ENCODE assay signal across 9 cellular contexts in the genomic region with DNA sequence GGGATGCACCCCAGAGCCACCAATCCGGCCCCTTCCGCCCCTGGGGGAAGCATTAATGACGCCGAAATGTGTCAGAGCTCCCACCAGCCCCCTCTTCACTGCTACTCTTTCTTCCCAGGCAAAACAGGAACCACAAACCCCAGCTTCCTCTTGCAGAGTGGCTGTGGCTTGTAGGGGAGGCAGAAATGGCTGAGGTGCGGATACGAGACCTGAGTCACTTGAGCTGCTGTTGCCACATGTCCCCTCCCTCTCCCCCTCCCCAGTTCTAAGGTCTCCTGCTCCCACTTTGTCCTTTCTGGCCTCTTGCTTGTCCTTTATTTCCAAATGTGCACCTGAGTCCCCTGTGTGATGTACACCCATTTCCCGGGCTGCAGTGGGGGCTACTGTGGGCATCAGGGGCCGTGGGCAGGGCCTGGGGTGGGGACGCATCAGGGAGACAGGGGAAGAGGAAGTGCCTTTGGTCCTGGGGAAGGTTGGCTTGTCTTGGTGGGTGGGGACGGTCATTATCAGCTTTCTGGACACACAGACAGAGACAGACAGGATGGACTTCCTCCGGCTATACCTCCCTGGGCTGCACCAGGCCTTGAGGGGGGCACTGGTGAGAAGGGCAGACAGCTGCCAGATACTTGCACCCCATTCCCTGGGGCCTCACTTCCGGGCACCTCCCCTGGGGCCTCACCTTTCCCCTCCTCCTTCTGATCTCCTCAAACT. TPM values are rescaled to one million over a fixed set of nuclear protein-coding genes. Genes with fewer than 3 reads are reported as not detected.
DNase-seq lines count a peak whose midpoint lies in the region; ATAC-seq, FAIRE-seq and TF ChIP-seq lines count a peak whose summit lies in the region.
"Had no signal": no experiment of that assay in that cellular context is flagged by ENCODE, and none has a peak within 500 bp of the region (broad histone marks: within the 10 kb centered on the region; RNA-seq: fewer than 3 reads in every experiment).

A gene with protein sequence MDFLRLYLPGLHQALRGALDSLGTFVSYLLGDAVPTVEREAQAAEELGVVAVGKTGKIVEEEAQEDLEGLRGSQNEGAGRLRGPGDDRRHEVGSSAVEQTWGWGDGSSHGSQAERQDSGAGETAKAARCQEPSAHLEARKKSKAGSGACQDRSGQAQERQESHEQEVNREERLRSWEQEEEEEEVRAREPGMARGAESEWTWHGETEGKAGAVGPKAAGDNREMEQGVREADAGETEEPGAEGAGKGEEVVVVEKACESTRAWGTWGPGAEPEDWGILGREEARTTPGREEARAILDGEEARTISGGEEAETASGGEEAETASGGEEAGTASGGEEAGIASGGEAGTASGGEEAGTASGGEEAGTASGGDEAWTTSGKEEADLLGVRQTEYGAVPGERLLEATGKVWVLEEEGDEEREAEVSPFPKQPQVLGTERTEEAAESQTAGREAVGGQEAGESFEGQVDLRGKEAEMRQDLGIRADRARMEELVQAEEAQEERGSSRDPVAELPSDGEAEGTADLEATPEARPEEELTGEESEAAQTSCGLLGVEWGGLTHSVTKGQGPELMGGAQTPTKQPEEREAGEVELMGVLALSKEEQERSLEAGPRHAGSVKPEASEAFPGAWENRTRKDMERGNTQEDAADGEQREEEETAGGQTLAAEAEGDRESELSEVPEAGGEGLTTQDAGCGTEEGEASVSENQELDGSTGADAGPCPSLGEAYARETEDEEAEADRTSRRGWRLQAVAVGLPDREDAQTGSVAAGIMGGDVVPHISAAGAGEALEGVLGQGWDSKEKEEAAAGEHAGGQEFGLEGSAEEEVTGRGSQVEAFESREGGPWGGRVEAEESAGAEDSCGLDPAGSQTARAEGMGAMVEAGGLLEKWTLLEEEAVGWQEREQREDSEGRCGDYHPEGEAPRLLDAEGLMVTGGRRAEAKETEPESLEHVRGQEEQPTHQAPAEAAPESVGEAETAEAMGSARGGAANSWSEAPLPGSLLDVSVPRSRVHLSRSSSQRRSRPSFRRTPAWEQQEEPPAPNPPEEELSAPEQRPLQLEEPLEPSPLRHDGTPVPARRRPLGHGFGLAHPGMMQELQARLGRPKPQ (plus strand): TSS at position 503 of the 711 bp plus-strand sequence. CDS start 39 bp downstream, at position 542.

- no peaks in the 10 kb centered on the region for H3K27me3 ChIP-seq in lower lobe of right lung (ENCODE audit: low read depth)

- H2AFZ ChIP-seq in OCI-LY7 (ENCODE audit: low read length), result peak within 1 kb of the TSS; percentile 61; the same call in 1 of the 2 replicates

- peak within 1 kb of the TSS; percentile 99 to 100 (median 100) for H3K27ac Mint-ChIP-seq in CD14-positive monocyte

- H3K27ac ChIP-seq in OCI-LY7 (ENCODE audit: low read depth, low read length, poor library complexity, severe bottlenecking) (peak within 1 kb of the TSS; percentile 74), lower lobe of right lung (peak within 1 kb of the TSS; percentile 98)

- FAIRE-seq in H54 (lab: Jason Lieb, UNC), result no peak

- POLR2A ChIA-PET in OCI-LY7 (lab: Charles Lee), result interaction anchor here (1.1 kb wide), 1 partner anchor 22 kb away, joined by 3 read pairs; no protein-coding TSS in a partner anchor

- H4K20me1 ChIP-seq in OCI-LY7 (ENCODE audit: insufficient read depth, low read length), result no peaks in the 10 kb centered on the region

- H3K4me2 ChIP-seq in OCI-LY7 (ENCODE audit: low read length), result peak within 1 kb of the TSS; percentile 87

- H3K9me3 ChIP-seq in OCI-LY7 (ENCODE audit: low read length), result no peaks in the 10 kb centered on the region
- no peaks in the 10 kb centered on the region for H3K9me3 ChIP-seq in lower lobe of right lung

- CTCF ChIA-PET in OCI-LY7 (lab: Charles Lee; ENCODE audit: unreplicated experiment), result interaction anchor here (0.6 to 0.8 kb wide), 2 partner anchors 59 to 1127 kb away, joined by 3 read pairs; a partner anchor contains a TSS

- peak within 1 kb of the TSS; percentile 88 for H3K4me3 ChIP-seq in OCI-LY7 (ENCODE audit: low read depth, low read length, poor library complexity, severe bottlenecking)
- H3K4me3 ChIP-seq in lower lobe of right lung, result peak within 1 kb of the TSS; percentile 50

- peaks cover 0 to 1% (median 0%) of the 10 kb centered on the region in 3 donors for H3K27me3 Mint-ChIP-seq in CD14-positive monocyte (ENCODE audit: low read depth in 3 of 3)

- H3K79me2 ChIP-seq in OCI-LY7 (ENCODE audit: insufficient read depth, low read depth, low read length), result peaks cover 22% of the 10 kb centered on the region; the same call in 1 of the 2 replicates

- TF ChIP-seq CTCF in CD14-positive monocyte (IDR thresholded peaks at IDR 0.05) (no peak), OCI-LY7 (conservative IDR thresholded peaks at IDR 0.05; ENCODE audit: low read length) (no peak), lower lobe of right lung (IDR thresholded peaks at IDR 0.05) (no peak)

- intact Hi-C loops in CD14-positive monocyte (cut with micrococcal nuclease) (loop anchor here in 1 of 2 donors (5.0 kb wide), 1 partner anchor 58 kb away; a partner anchor contains a TSS), OCI-LY7 (cut with micrococcal nuclease; ENCODE audit: unreplicated experiment) (loop anchor here (5.0 kb wide), 2 partner anchors 58 to 328 kb away; a partner anchor contains a TSS), lower lobe of right lung (cut with DNase I) (no loop called here)

- peaks cover 35% of the 10 kb centered on the region for H3K4me1 ChIP-seq in OCI-LY7 (ENCODE audit: insufficient read depth, low read length, poor library complexity, severe bottlenecking)
- peaks cover 33% of the 10 kb centered on the region for H3K4me1 ChIP-seq in lower lobe of right lung

- no peaks in the 10 kb centered on the region for H3K9me2 ChIP-seq in OCI-LY7 (ENCODE audit: insufficient read depth, low read length)

- H3K9me3 Mint-ChIP-seq in CD14-positive monocyte, result peaks cover 0 to 1% (median 0%) of the 10 kb centered on the region in 7 donors

- peak; percentile 96 for DNase-seq in CD14-positive monocyte (ENCODE audit: low spot score)
- DNase-seq in OCI-LY7 (ENCODE audit: low spot score), result peak; percentile 88
- DNase-seq in activated T-helper 1 cell treated with anti-CD3 and anti-CD28 coated beads, Interleukin-2, amount 50 U/mL, for 16 hours (ENCODE audit: low read depth in 1 of 2, low spot score in 1 of 2), result peak; percentile 67 to 77
- peak; percentile 78 for DNase-seq in lower lobe of right lung
- DNase-seq in stimulated activated CD8-positive, alpha-beta memory T cell treated with anti-CD3 and anti-CD28 coated beads, Interleukin-7, amount 100 ng/mL, for 24 hours (ENCODE audit: low read depth), result peak; percentile 63
- no peak for DNase-seq in NCI-H2227 (lab: John Stamatoyannopoulos, UW; ENCODE audit: unreplicated experiment)
- no peak for DNase-seq in H54 (ENCODE audit: insufficient read length, low spot score)

- TF ChIP-seq POLR2A in H54 (IDR thresholded peaks at IDR 0.05; ENCODE audit: low read depth, low read length), result no peak

- TSS peak; percentile 66 for BruUV-seq in OCI-LY7 (replicated peaks; lab: Mats Ljungman, UMichigan)

- H3K36me3 Mint-ChIP-seq in CD14-positive monocyte, result peaks cover 32 to 42% of the 10 kb centered on the region in 2 donors

- peak; percentile 54 for ATAC-seq in GM21576 (IDR thresholded peaks at IDR 0.05; ENCODE audit: unreplicated experiment)
- peak; percentile 45 to 73 for ATAC-seq in lower lobe of right lung

- peak within 1 kb of the TSS; percentile 89 to 99 for H3K4me3 Mint-ChIP-seq in CD14-positive monocyte

- peaks cover 65% of the 10 kb centered on the region for H3K4me1 Mint-ChIP-seq in CD14-positive monocyte

- H3K36me3 ChIP-seq in OCI-LY7 (ENCODE audit: insufficient read depth, low read length), result peaks cover 6% of the 10 kb centered on the region; the same call in 1 of the 2 replicates
- H3K36me3 ChIP-seq in lower lobe of right lung, result peaks cover 7% of the 10 kb centered on the region

RNA-seq across cellular contexts. Expression of the gene that starts here (rescaled TPM):
- 1 to 10 TPM; 1.9 to 3.8 TPM for polyA plus RNA-seq in CD14-positive monocyte
- 0.47 and 1.3 TPM in 2 replicates for total RNA-seq in OCI-LY7 (2014; rRNA removed; shearing (Covaris generic))
- total RNA-seq in OCI-LY7 (2022) (2.5 and 3.4 TPM in 2 replicates), lower lobe of right lung (29.2 TPM)
- polyA plus RNA-seq: BJ had no signal

Comparison
In these comparisons a context has a peak if more than half of its experiments do, and no peak if none do; other contexts are left out.
1. DNase-seq: peak in CD14-positive monocyte (single experiment), OCI-LY7 (single experiment), activated T-helper 1 cell treated with anti-CD3 and anti-CD28 coated beads, Interleukin-2, amount 50 U/mL, for 16 hours (2 of 2), lower lobe of right lung (single experiment) and stimulated activated CD8-positive, alpha-beta memory T cell treated with anti-CD3 and anti-CD28 coated beads, Interleukin-7, amount 100 ng/mL, for 24 hours (single experiment); none in NCI-H2227 (single experiment) and H54 (single experiment).